ENCODE assay signal across 28 cellular contexts in genomic region chr16:82395212-82395611, GRCh38.
"Had no signal": no experiment of that assay in that cellular context is flagged by ENCODE, and none has a peak within 500 bp of the region (broad histone marks: within the 10 kb centered on the region; RNA-seq: fewer than 3 reads in every experiment).

No MANE protein-coding gene starts in this region.

- H3K27me3 ChIP-seq: SJCRH30 had no signal

- H3K9me3 ChIP-seq: SJCRH30 had no signal

- DNase-seq: activated CD4-positive, alpha-beta T cell treated with anti-CD3 and anti-CD28 coated beads, Interleukin-2, amount 10 ng/mL, durations not matched to agents 24 days and 14 days; activated CD4-positive, alpha-beta T cell treated with anti-CD3 and anti-CD28 coated beads, Interleukin-2, amount 50 U/mL, for 4 hours; activated CD8-positive, alpha-beta T cell treated with anti-CD3 and anti-CD28 coated beads for 36 hours; activated effector memory CD4-positive, alpha-beta T cell treated with anti-CD3 and anti-CD28 coated beads, Interleukin-2, amount 50 U/mL, for 16 hours; activated naive CD4-positive, alpha-beta T cell; activated naive CD4-positive, alpha-beta T cell treated with anti-CD3 and anti-CD28 coated beads, Interleukin-2, amount 50 U/mL, for 16 hours; activated naive CD8-positive, alpha-beta T cell treated with anti-CD3 and anti-CD28 coated beads for 36 hours; activated T-cell treated with anti-CD3 and anti-CD28 coated beads, Interleukin-2, amount 50 U/mL, for 1 hour; activated T-cell treated with anti-CD3 and anti-CD28 coated beads, Interleukin-2, amount 50 U/mL, for 72 hours; amniotic stem cell; aorta; brain microvascular endothelial cell; central memory CD4-positive, alpha-beta T cell; Kasumi-1; KG1; MM.1S; MV-4-11; NCI-H1092; NCI-H146; NCI-H187; NCI-H2029 treated with DMSO at 0.1 percent for 48 hours; NCI-H2107; NCI-H2171; NCI-H524; SJCRH30 had no signal

- H3K4me1 ChIP-seq: SJCRH30 had no signal

- H3K4me3 ChIP-seq: SJCRH30, SK-N-MC had no signal

- ATAC-seq: activated CD8-positive, alpha-beta T cell treated with anti-CD3 and anti-CD28 coated beads for 36 hours; activated T-cell treated with anti-CD3 and anti-CD28 coated beads, Interleukin-2, amount 50 U/mL, for 72 hours; activated T-helper 17 cell treated with anti-CD3 and anti-CD28 coated beads, Interleukin-2, amount 50 U/mL, for 72 hours; Panc1 had no signal

- H3K27ac ChIP-seq: brain microvascular endothelial cell, SJCRH30, SK-N-MC had no signal

- H3K36me3 ChIP-seq: brain microvascular endothelial cell, SJCRH30 had no signal
